ENCODE assay signal across 14 cellular contexts in the genomic region with DNA sequence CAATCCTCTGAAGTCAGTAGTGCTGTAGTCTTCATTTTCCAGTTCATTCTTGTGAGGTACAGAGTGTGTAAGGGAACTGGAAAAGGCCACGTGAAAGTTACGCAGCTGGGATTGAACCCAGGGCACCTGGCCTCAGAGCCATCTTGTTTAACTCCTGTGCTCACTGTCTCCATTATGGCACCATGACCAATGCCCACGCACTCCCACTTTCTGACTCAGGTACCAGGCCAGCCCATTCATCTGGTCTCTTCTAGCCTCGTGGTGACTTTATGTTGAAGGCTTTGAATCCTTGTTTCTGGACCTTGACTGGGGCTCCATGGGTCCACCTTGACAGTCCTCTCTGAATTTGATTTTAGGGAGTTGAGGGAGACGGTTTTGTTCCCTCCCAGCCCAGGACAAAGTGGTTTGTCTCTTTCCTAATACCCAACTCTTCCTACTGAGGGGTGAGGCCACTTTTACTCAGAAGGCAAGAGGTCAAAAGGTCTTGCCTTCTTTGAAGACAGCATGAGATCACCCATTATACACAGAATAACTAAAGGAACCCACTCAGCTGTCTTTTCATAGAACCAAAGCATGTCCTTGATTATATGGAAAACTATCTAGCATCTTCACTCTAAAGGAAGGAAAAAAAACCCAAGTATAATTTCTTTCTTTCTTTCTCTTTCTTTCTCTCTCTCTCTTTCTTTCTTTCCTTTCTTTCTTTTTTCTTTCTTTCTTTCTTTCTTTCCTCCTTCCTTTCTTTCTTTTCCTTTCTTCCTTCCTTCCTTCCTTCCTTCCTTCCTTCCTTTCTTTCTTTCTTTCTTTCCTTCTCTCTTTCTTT. TPM values are rescaled to one million over a fixed set of nuclear protein-coding genes. Genes with fewer than 3 reads are reported as not detected.
"Had no signal": no experiment of that assay in that cellular context is flagged by ENCODE, and none has a peak within 500 bp of the region (broad histone marks: within the 10 kb centered on the region; RNA-seq: fewer than 3 reads in every experiment).

No MANE protein-coding gene starts in this region.

- H3K9me3 Mint-ChIP-seq: activated naive CD4-positive, alpha-beta T cell treated with anti-CD3 and anti-CD28 coated beads, Interleukin-2, amount 10 ng/mL, durations not matched to agents 7 days and 5 days; naive thymus-derived CD8-positive, alpha-beta T cell; stimulated activated naive B cell treated with anti-CD40 and anti-IgM and Interleukin-4, amounts not matched to agents 10 μg/mL and 1 μg/mL and 100 μg/mL, for 72 hours; T-cell had no signal

- H3K4me1 ChIP-seq: adrenal gland, thyroid gland, uterus had no signal

- H3K27me3 ChIP-seq: adrenal gland, esophagus squamous epithelium, thyroid gland, uterus had no signal

- H3K36me3 Mint-ChIP-seq: activated naive CD4-positive, alpha-beta T cell treated with anti-CD3 and anti-CD28 coated beads, Interleukin-2, amount 10 ng/mL, durations not matched to agents 7 days and 5 days; naive thymus-derived CD8-positive, alpha-beta T cell; stimulated activated naive B cell treated with anti-CD40 and anti-IgM and Interleukin-4, amounts not matched to agents 10 μg/mL and 1 μg/mL and 100 μg/mL, for 72 hours; T-cell had no signal

- H3K4me1 Mint-ChIP-seq: naive thymus-derived CD8-positive, alpha-beta T cell; stimulated activated naive B cell treated with anti-CD40 and anti-IgM and Interleukin-4, amounts not matched to agents 10 μg/mL and 1 μg/mL and 100 μg/mL, for 72 hours had no signal

- ATAC-seq: naive thymus-derived CD8-positive, alpha-beta T cell; stimulated activated naive B cell treated with anti-CD40 and anti-IgM and Interleukin-4, amounts not matched to agents 10 μg/mL and 1 μg/mL and 100 μg/mL, for 72 hours; T-cell had no signal

- H3K4me3 ChIP-seq: adrenal gland, esophagus squamous epithelium, thyroid gland, uterus had no signal

- H3K9me3 ChIP-seq: adrenal gland, esophagus squamous epithelium, thyroid gland, uterus had no signal

- DNase-seq: activated CD4-positive, alpha-beta T cell treated with anti-CD3 and anti-CD28 coated beads for 4 hours; activated naive CD4-positive, alpha-beta T cell treated with anti-CD3 and anti-CD28 coated beads, Interleukin-2, amount 10 ng/mL, durations not matched to agents 7 days and 5 days; adrenal gland; effector CD4-positive, alpha-beta T cell; esophagus squamous epithelium; foreskin melanocyte; kidney glomerular epithelial cell; mesenchymal stem cell; naive thymus-derived CD8-positive, alpha-beta T cell; stimulated activated naive B cell treated with anti-CD40 and anti-IgM and Interleukin-4, amounts not matched to agents 10 μg/mL and 1 μg/mL and 100 μg/mL, for 72 hours; T-cell; T-helper 9 cell; thyroid gland; uterus had no signal

- H3K4me3 Mint-ChIP-seq: activated naive CD4-positive, alpha-beta T cell treated with anti-CD3 and anti-CD28 coated beads, Interleukin-2, amount 10 ng/mL, durations not matched to agents 7 days and 5 days; naive thymus-derived CD8-positive, alpha-beta T cell; stimulated activated naive B cell treated with anti-CD40 and anti-IgM and Interleukin-4, amounts not matched to agents 10 μg/mL and 1 μg/mL and 100 μg/mL, for 72 hours; T-cell had no signal

- H3K36me3 ChIP-seq: adrenal gland, esophagus squamous epithelium, thyroid gland, uterus had no signal

- H3K27ac Mint-ChIP-seq: activated naive CD4-positive, alpha-beta T cell treated with anti-CD3 and anti-CD28 coated beads, Interleukin-2, amount 10 ng/mL, durations not matched to agents 7 days and 5 days; stimulated activated naive B cell treated with anti-CD40 and anti-IgM and Interleukin-4, amounts not matched to agents 10 μg/mL and 1 μg/mL and 100 μg/mL, for 72 hours; T-cell had no signal

- H3K27ac ChIP-seq: adrenal gland, esophagus squamous epithelium, thyroid gland, uterus had no signal

- H3K27me3 Mint-ChIP-seq: T-cell had no signal

RNA-seq across cellular contexts. Expression of gene OTOA, which starts 50.0 kb away (rescaled TPM):
- polyA plus RNA-seq: naive thymus-derived CD8-positive, alpha-beta T cell had no signal
